In genomic region chr3:29922990-29923746, GRCh38 we compare ENCODE assay signal across 12 cellular contexts.
DNase-seq lines count a peak whose midpoint lies in the region; FAIRE-seq and TF ChIP-seq lines count a peak whose summit lies in the region.
"Had no signal": no experiment of that assay in that cellular context is flagged by ENCODE, and none has a peak within 500 bp of the region (broad histone marks: within the 10 kb centered on the region; RNA-seq: fewer than 3 reads in every experiment).

No MANE protein-coding gene starts in this region.

- H3K4me1 Mint-ChIP-seq in MCF 10A (ENCODE audit: insufficient read depth, unreplicated experiment) (no peaks in the 10 kb centered on the region), progenitor cell of endocrine pancreas (ENCODE audit: low read depth) (peaks cover 1% of the 10 kb centered on the region)
- H3K4me1 Mint-ChIP-seq: activated T-helper 17 cell treated with anti-CD3 and anti-CD28 coated beads, Interleukin-2, amount 50 U/mL, for 72 hours had no signal

- DNase-seq in MCF 10A (ENCODE audit: unreplicated experiment) (peak; percentile 44), breast epithelium (ENCODE audit: low spot score in 2 of 2) (no peak), bronchial epithelial cell (ENCODE audit: low read depth) (peak; percentile 92), kidney epithelial cell (ENCODE audit: low read depth) (peak; percentile 86), substantia nigra (lab: John Stamatoyannopoulos, UW) (no peak), progenitor cell of endocrine pancreas (ENCODE audit: low spot score, unreplicated experiment) (no peak), NAMALWA (ENCODE audit: low spot score) (no peak), iPS-NIHi11 (ENCODE audit: low spot score) (no peak)
- DNase-seq: NCI-H1105, T-helper 1 cell had no signal

- no peaks in the 10 kb centered on the region for H3K27me3 Mint-ChIP-seq in MCF 10A (ENCODE audit: insufficient read depth, unreplicated experiment)
- no peaks in the 10 kb centered on the region for H3K27me3 Mint-ChIP-seq in progenitor cell of endocrine pancreas

- H3K36me3 Mint-ChIP-seq in MCF 10A (ENCODE audit: insufficient read depth, unreplicated experiment): peaks cover 7% of the 10 kb centered on the region
- no peaks in the 10 kb centered on the region for H3K36me3 Mint-ChIP-seq in progenitor cell of endocrine pancreas (ENCODE audit: insufficient read depth)

- no peaks in the 10 kb centered on the region for H3K9me3 ChIP-seq in breast epithelium

- POLR2A ChIA-PET in MCF 10A (lab: Yijun Ruan, JAX): interaction anchor here (1.0 kb wide), 1 partner anchor 12 kb away, joined by 5 read pairs; no protein-coding TSS in a partner anchor

- peak; percentile 64 for FAIRE-seq in bronchial epithelial cell (lab: Jason Lieb, UNC)
- FAIRE-seq: A204.1 had no signal

- H3K27ac ChIP-seq in breast epithelium (no peak overlapping the region), substantia nigra (ENCODE audit: low read depth, low read length, poor library complexity, severe bottlenecking) (no peak overlapping the region)

- H3K4me1 ChIP-seq in breast epithelium: no peaks in the 10 kb centered on the region

- H3K27ac Mint-ChIP-seq in MCF 10A (ENCODE audit: low read depth, unreplicated experiment): no peak overlapping the region
- no peak overlapping the region for H3K27ac Mint-ChIP-seq in progenitor cell of endocrine pancreas
- H3K27ac Mint-ChIP-seq: activated T-helper 17 cell treated with anti-CD3 and anti-CD28 coated beads, Interleukin-2, amount 50 U/mL, for 72 hours had no signal

- no TSS peak for BruUV-seq in MCF 10A (replicated peaks; lab: Mats Ljungman, UMichigan)

- TF ChIP-seq CTCF in MCF 10A (IDR thresholded peaks at IDR 0.05; ENCODE audit: unreplicated experiment) (no peak), breast epithelium (IDR thresholded peaks at IDR 0.05) (no peak), bronchial epithelial cell (IDR thresholded peaks at IDR 0.05; ENCODE audit: insufficient read depth, low read length, severe bottlenecking) (no peak), kidney epithelial cell (IDR thresholded peaks at IDR 0.05; ENCODE audit: insufficient read depth, low read length, poor library complexity, severe bottlenecking) (no peak), progenitor cell of endocrine pancreas (IDR thresholded peaks at IDR 0.05; ENCODE audit: unreplicated experiment) (no peak)

- H3K27me3 ChIP-seq in breast epithelium: no peaks in the 10 kb centered on the region
- no peaks in the 10 kb centered on the region for H3K27me3 ChIP-seq in bronchial epithelial cell (ENCODE audit: control insufficient read depth, insufficient read depth, low read length)
- H3K27me3 ChIP-seq in kidney epithelial cell (ENCODE audit: control insufficient read depth, insufficient read depth, low read length): no peaks in the 10 kb centered on the region

- H3K36me3 ChIP-seq in breast epithelium (peaks cover 4% of the 10 kb centered on the region), bronchial epithelial cell (ENCODE audit: control insufficient read depth, insufficient read depth, low read length) (no peaks in the 10 kb centered on the region), kidney epithelial cell (ENCODE audit: control insufficient read depth, insufficient read depth, low read length) (no peaks in the 10 kb centered on the region)

- intact Hi-C loops in MCF 10A (cut with micrococcal nuclease): no loop called here
- intact Hi-C loops in breast epithelium (cut with DNase I; ENCODE audit: low total_unique reads): no loop called here

- H3K4me3 Mint-ChIP-seq in MCF 10A (ENCODE audit: unreplicated experiment): no peak overlapping the region
- H3K4me3 Mint-ChIP-seq in progenitor cell of endocrine pancreas (ENCODE audit: low read depth): no peak overlapping the region
- H3K4me3 Mint-ChIP-seq: activated T-helper 17 cell treated with anti-CD3 and anti-CD28 coated beads, Interleukin-2, amount 50 U/mL, for 72 hours had no signal

- H3K9me3 Mint-ChIP-seq in MCF 10A (ENCODE audit: unreplicated experiment) (no peaks in the 10 kb centered on the region), progenitor cell of endocrine pancreas (ENCODE audit: low read depth) (no peaks in the 10 kb centered on the region)
- H3K9me3 Mint-ChIP-seq: activated T-helper 17 cell treated with anti-CD3 and anti-CD28 coated beads, Interleukin-2, amount 50 U/mL, for 72 hours had no signal

- no peak for TF ChIP-seq POLR2A in breast epithelium (IDR thresholded peaks at IDR 0.05)

- H3K4me3 ChIP-seq in breast epithelium (no peak overlapping the region), bronchial epithelial cell (ENCODE audit: low read depth, low read length) (no peak overlapping the region), kidney epithelial cell (ENCODE audit: low read depth, low read length) (no peak overlapping the region)

- CTCF ChIA-PET in MCF 10A (lab: Yijun Ruan, JAX): no interaction called here

Comparison
In these comparisons a context has a peak if more than half of its experiments do, and no peak if none do; other contexts are left out.
1. DNase-seq: peak in MCF 10A (single experiment), bronchial epithelial cell (single experiment) and kidney epithelial cell (single experiment); none in breast epithelium (0 of 2), substantia nigra (0 of 49), progenitor cell of endocrine pancreas (single experiment), NAMALWA (single experiment) and iPS-NIHi11 (single experiment).